ENCODE assay signal across 8 cellular contexts in genomic region chr15:29674661-29675533, GRCh38.
DNase-seq lines count a peak whose midpoint lies in the region; ATAC-seq, FAIRE-seq and TF ChIP-seq lines count a peak whose summit lies in the region.

No MANE protein-coding gene starts in this region.

- H3F3A ChIP-seq in smooth muscle cell (ENCODE audit: low read depth) = no peaks in the 10 kb centered on the region

- H3K9me1 ChIP-seq in K562 (ENCODE audit: control insufficient read depth, insufficient read depth, low read length) = no peaks in the 10 kb centered on the region

- peaks cover 3% of the 10 kb centered on the region; the same call in 1 of the 2 replicates for H3K27me3 ChIP-seq in HUES6 (ENCODE audit: control insufficient read depth, insufficient read depth, low read length)
- peaks cover 4 to 18% of the 10 kb centered on the region in 2 experiments; a peak in 3 of 5 replicates for H3K27me3 ChIP-seq in K562 (ENCODE audit: control insufficient read depth in 2 of 2, insufficient read depth in 2 of 2, low read length in 2 of 2)
- H3K27me3 ChIP-seq in smooth muscle cell (ENCODE audit: low read depth) = no peaks in the 10 kb centered on the region
- H3K27me3 ChIP-seq in effector memory CD4-positive, alpha-beta T cell (replicated peaks; ENCODE audit: control insufficient read depth, insufficient read depth, low read length, poor library complexity, severe bottlenecking) = no peaks in the 10 kb centered on the region

- no peak for TF ChIP-seq POLR2A in K562 (conservative IDR thresholded peaks at IDR 0.05)

- no peaks in the 10 kb centered on the region for H4K20me1 ChIP-seq in K562 (replicated peaks; ENCODE audit: control insufficient read depth, insufficient read depth, low read length)
- H4K20me1 ChIP-seq in smooth muscle cell (ENCODE audit: low read depth) = no peaks in the 10 kb centered on the region

- peak; percentile 56 to 86 (median 76) for DNase-seq in K562 (ENCODE audit: extremely low read depth in 1 of 4, low spot score in 3 of 4)
- peak; percentile 92 for DNase-seq in iPS-NIHi7 (ENCODE audit: extremely low spot score)
- peak; percentile 29 for DNase-seq in smooth muscle cell (lab: John Stamatoyannopoulos, UW; ENCODE audit: unreplicated experiment)
- DNase-seq in pons (ENCODE audit: low spot score) = no peak
- no peak for DNase-seq in effector memory CD4-positive, alpha-beta T cell

- H3K36me3 ChIP-seq in HUES6 (ENCODE audit: control insufficient read depth, insufficient read depth, low read length) = no peaks in the 10 kb centered on the region
- no peaks in the 10 kb centered on the region for H3K36me3 ChIP-seq in K562 (ENCODE audit: control insufficient read depth, insufficient read depth, low read length)
- no peaks in the 10 kb centered on the region for H3K36me3 ChIP-seq in smooth muscle cell (ENCODE audit: low read depth)
- no peaks in the 10 kb centered on the region for H3K36me3 ChIP-seq in effector memory CD4-positive, alpha-beta T cell (ENCODE audit: control insufficient read depth, insufficient read depth, low read length)

- no peak for TF ChIP-seq CTCF in K562 (IDR thresholded peaks at IDR 0.05 in 2 of 3, conservative IDR thresholded peaks at IDR 0.05 in 1 of 3; ENCODE audit: insufficient read depth in 2 of 3, low read depth in 1 of 3, low read length in 3 of 3)
- TF ChIP-seq CTCF in smooth muscle cell (IDR thresholded peaks at IDR 0.05; ENCODE audit: borderline replicate concordance, insufficient read depth, poor library complexity, severe bottlenecking) = no peak

- BruUV-seq in K562 (replicated peaks; lab: Mats Ljungman, UMichigan) = no TSS peak

- FAIRE-seq in K562 (lab: Jason Lieb, UNC) = no peak

- H3K9ac ChIP-seq in HUES6 (ENCODE audit: low read length) (peak overlapping the region; percentile 63), K562 (ENCODE audit: insufficient read depth in 1 of 2, low read depth in 2 of 2, low read length in 2 of 2) (peak overlapping the region in 1 of 2 experiments; percentile 52; a peak in 2 of 4 replicates), smooth muscle cell (ENCODE audit: low read depth) (peak overlapping the region; percentile 35)

- H2AFZ ChIP-seq in K562 (ENCODE audit: low read depth, low read length) (no peak overlapping the region), smooth muscle cell (ENCODE audit: low read depth) (peak overlapping the region; percentile 77)

- ATAC-seq in K562 (peak; percentile 79), GM19351 (IDR thresholded peaks at IDR 0.05; ENCODE audit: unreplicated experiment) (no peak), HG03354 (IDR thresholded peaks at IDR 0.05; ENCODE audit: poor library complexity, severe bottlenecking, unreplicated experiment) (no peak)

- H3K79me2 ChIP-seq in K562 (ENCODE audit: control insufficient read depth, insufficient read depth, low read length) (no peaks in the 10 kb centered on the region), smooth muscle cell (ENCODE audit: low read depth) (no peaks in the 10 kb centered on the region)

- CTCF ChIA-PET in K562 (lab: Yijun Ruan, JAX; ENCODE audit: low intra/inter-chr PET ratio) = no interaction called here

- H3K4me1 ChIP-seq in HUES6 (ENCODE audit: control insufficient read depth, insufficient read depth, low read length) = peaks cover 25% of the 10 kb centered on the region
- peaks cover 14 to 24% of the 10 kb centered on the region in 2 experiments for H3K4me1 ChIP-seq in K562 (replicated peaks in 1 of 2; ENCODE audit: control insufficient read depth in 2 of 2, insufficient read depth in 2 of 2, low read length in 2 of 2)
- H3K4me1 ChIP-seq in smooth muscle cell (ENCODE audit: low read depth) = no peaks in the 10 kb centered on the region
- no peaks in the 10 kb centered on the region for H3K4me1 ChIP-seq in effector memory CD4-positive, alpha-beta T cell (ENCODE audit: control insufficient read depth, insufficient read depth, low read length, poor library complexity, severe bottlenecking)

- POLR2A ChIA-PET in K562 (lab: Yijun Ruan, JAX) = interaction anchor here (0.6 kb wide), 1 partner anchor 1650 kb away, joined by 3 read pairs; no protein-coding TSS in a partner anchor

- no peak for TF ChIP-seq RAD21 in K562 (CRISPR knock-in tag; conservative IDR thresholded peaks at IDR 0.05 in 1 of 2, IDR thresholded peaks at IDR 0.05 in 1 of 2)

- intact Hi-C loops in K562 (cut with micrococcal nuclease) = no loop called here

- 30% methylated on average over 34 of the region's 74 CpGs for WGBS in K562 (ENCODE audit: insufficient coverage, low coverage, missing lambda C conversion rate)
- WGBS in smooth muscle cell (ENCODE audit: low lambda C conversion rate) = 2% methylated on average over 30 of the region's 74 CpGs

- no peak for TF ChIP-seq EP300 in K562 (IDR thresholded peaks at IDR 0.05; ENCODE audit: low read length)

- H3K9me3 ChIP-seq in HUES6 (ENCODE audit: control insufficient read depth, insufficient read depth, low read depth, low read length) (no peaks in the 10 kb centered on the region), K562 (replicated peaks; ENCODE audit: control insufficient read depth, insufficient read depth, low read depth, low read length) (no peaks in the 10 kb centered on the region), smooth muscle cell (replicated peaks; ENCODE audit: low read depth) (no peaks in the 10 kb centered on the region)
- no peaks in the 10 kb centered on the region for H3K9me3 ChIP-seq in effector memory CD4-positive, alpha-beta T cell (ENCODE audit: control insufficient read depth, low read length)

- H3K27ac ChIP-seq in HUES6 (ENCODE audit: low read depth, low read length) (no peak overlapping the region), K562 (ENCODE audit: extremely low read depth, low read depth, low read length) (no peak overlapping the region), smooth muscle cell (ENCODE audit: low read depth) (no peak overlapping the region)
- no peak overlapping the region for H3K27ac ChIP-seq in effector memory CD4-positive, alpha-beta T cell (ENCODE audit: insufficient read depth, low read length, poor library complexity, severe bottlenecking)

- H3K4me2 ChIP-seq in K562 (ENCODE audit: insufficient read depth, low read length) (no peak overlapping the region), smooth muscle cell (peak overlapping the region; percentile 95)

- H3K4me3 ChIP-seq in HUES6 (ENCODE audit: low read depth, low read length) (peak overlapping the region; percentile 92), K562 (peak overlapping the region; percentile 10; the same call in 1 of the 2 replicates), smooth muscle cell (peak overlapping the region; percentile 68)
- H3K4me3 ChIP-seq in effector memory CD4-positive, alpha-beta T cell (ENCODE audit: insufficient read depth, low read depth, low read length, poor library complexity, severe bottlenecking) = no peak overlapping the region

- in situ Hi-C loops in K562 (cut with MboI) = no loop called here

TF ChIP-seq in K562, 482 proteins besides CTCF, POLR2A, EP300 and RAD21:
- TF ChIP-seq ZFX (CRISPR knock-in tag; IDR thresholded peaks at IDR 0.05) (peak; percentile 43; the same call in 1 of the 2 replicates), HNRNPK (IDR thresholded peaks at IDR 0.05; ENCODE audit: low read depth, low read length, poor library complexity, severe bottlenecking) (peak; percentile 76), ZNF253 (CRISPR knock-in tag; conservative IDR thresholded peaks at IDR 0.05) (no peak), VEZF1 (CRISPR knock-in tag; IDR thresholded peaks at IDR 0.05) (peak; percentile 60), ZBTB33 (CRISPR knock-in tag; IDR thresholded peaks at IDR 0.05) (0 out of 2 replicates have a peak, but pooled peaks have one; percentile 30)

Comparison
In these comparisons a context has a peak if more than half of its experiments do, and no peak if none do; other contexts are left out.
1. DNase-seq: peak in K562 (4 of 4), iPS-NIHi7 (single experiment) and smooth muscle cell (single experiment); none in pons (single experiment) and effector memory CD4-positive, alpha-beta T cell (0 of 3).